ENCODE assay signal across 26 cellular contexts in genomic region chr11:131945695-131946094, GRCh38.
"Had no signal": no experiment of that assay in that cellular context is flagged by ENCODE, and none has a peak within 500 bp of the region (broad histone marks: within the 10 kb centered on the region; RNA-seq: fewer than 3 reads in every experiment).

No MANE protein-coding gene starts in this region.

- H3K27me3 ChIP-seq: neutrophil, pancreas, right lobe of liver, sigmoid colon, thyroid gland, tibial nerve, upper lobe of left lung had no signal

- H3K4me1 ChIP-seq: pancreas, prostate gland, right lobe of liver, sigmoid colon, stomach, upper lobe of left lung had no signal

- ATAC-seq: naive thymus-derived CD8-positive, alpha-beta T cell; natural killer cell treated with Interleukin-12 subunit alpha and Interleukin-12 subunit beta and Interleukin-15 and Interleukin-18, amount 100 ng/mL, for 72 hours; pancreas; right lobe of liver; stimulated activated effector memory CD8-positive, alpha-beta T cell treated with anti-CD3 and anti-CD28 coated beads, Interleukin-12 subunit alpha, Interleukin-12 subunit beta, amount 100 ng/mL, for 72 hours; stimulated activated naive B cell treated with anti-CD40 and anti-IgM and Interleukin-4, amounts not matched to agents 10 μg/mL and 1 μg/mL and 100 μg/mL, for 72 hours had no signal

- H3K9me3 ChIP-seq: neutrophil, pancreas, prostate gland, right lobe of liver, sigmoid colon, stomach, thoracic aorta, thyroid gland, tibial nerve, upper lobe of left lung had no signal

- H3K4me3 Mint-ChIP-seq: naive B cell; naive thymus-derived CD8-positive, alpha-beta T cell; natural killer cell treated with Interleukin-12 subunit alpha and Interleukin-12 subunit beta and Interleukin-15 and Interleukin-18, amount 100 ng/mL, for 72 hours; neural crest cell; stimulated activated effector memory CD8-positive, alpha-beta T cell treated with anti-CD3 and anti-CD28 coated beads, Interleukin-12 subunit alpha, Interleukin-12 subunit beta, amount 100 ng/mL, for 72 hours; stimulated activated naive B cell treated with anti-CD40 and anti-IgM and Interleukin-4, amounts not matched to agents 10 μg/mL and 1 μg/mL and 100 μg/mL, for 72 hours; stimulated activated naive CD8-positive, alpha-beta T cell treated with anti-CD3 and anti-CD28 coated beads, Interleukin-15, Interleukin-2, amounts not matched to agents 100 ng/mL and 50 ng/mL, for 24 hours had no signal

- H3K27me3 Mint-ChIP-seq: naive B cell; naive thymus-derived CD8-positive, alpha-beta T cell; stimulated activated naive B cell treated with anti-CD40 and anti-IgM and Interleukin-4, amounts not matched to agents 10 μg/mL and 1 μg/mL and 100 μg/mL, for 72 hours; stimulated activated naive CD8-positive, alpha-beta T cell treated with anti-CD3 and anti-CD28 coated beads, Interleukin-15, Interleukin-2, amounts not matched to agents 100 ng/mL and 50 ng/mL, for 24 hours had no signal

- H3K36me3 Mint-ChIP-seq: naive B cell; natural killer cell treated with Interleukin-12 subunit alpha and Interleukin-12 subunit beta and Interleukin-15 and Interleukin-18, amount 100 ng/mL, for 72 hours; stimulated activated effector memory CD8-positive, alpha-beta T cell treated with anti-CD3 and anti-CD28 coated beads, Interleukin-12 subunit alpha, Interleukin-12 subunit beta, amount 100 ng/mL, for 72 hours; stimulated activated naive B cell treated with anti-CD40 and anti-IgM and Interleukin-4, amounts not matched to agents 10 μg/mL and 1 μg/mL and 100 μg/mL, for 72 hours had no signal

- H3K4me1 Mint-ChIP-seq: naive B cell; naive thymus-derived CD8-positive, alpha-beta T cell; neural crest cell; stimulated activated effector memory CD8-positive, alpha-beta T cell treated with anti-CD3 and anti-CD28 coated beads, Interleukin-12 subunit alpha, Interleukin-12 subunit beta, amount 100 ng/mL, for 72 hours; stimulated activated naive B cell treated with anti-CD40 and anti-IgM and Interleukin-4, amounts not matched to agents 10 μg/mL and 1 μg/mL and 100 μg/mL, for 72 hours had no signal

- H3K4me3 ChIP-seq: pancreas, prostate gland, right lobe of liver, sigmoid colon, stomach, thoracic aorta, thyroid gland, tibial nerve, upper lobe of left lung had no signal

- H3K27ac ChIP-seq: neutrophil, pancreas, prostate gland, right lobe of liver, sigmoid colon, stomach, thoracic aorta, thyroid gland, tibial nerve, upper lobe of left lung had no signal

- H3K9me3 Mint-ChIP-seq: neural crest cell; stimulated activated naive CD8-positive, alpha-beta T cell treated with anti-CD3 and anti-CD28 coated beads, Interleukin-15, Interleukin-2, amounts not matched to agents 100 ng/mL and 50 ng/mL, for 24 hours had no signal

- H3K27ac Mint-ChIP-seq: naive B cell; naive thymus-derived CD8-positive, alpha-beta T cell; natural killer cell treated with Interleukin-12 subunit alpha and Interleukin-12 subunit beta and Interleukin-15 and Interleukin-18, amount 100 ng/mL, for 72 hours; stimulated activated effector memory CD8-positive, alpha-beta T cell treated with anti-CD3 and anti-CD28 coated beads, Interleukin-12 subunit alpha, Interleukin-12 subunit beta, amount 100 ng/mL, for 72 hours; stimulated activated naive B cell treated with anti-CD40 and anti-IgM and Interleukin-4, amounts not matched to agents 10 μg/mL and 1 μg/mL and 100 μg/mL, for 72 hours; stimulated activated naive CD8-positive, alpha-beta T cell treated with anti-CD3 and anti-CD28 coated beads, Interleukin-15, Interleukin-2, amounts not matched to agents 100 ng/mL and 50 ng/mL, for 24 hours had no signal

- DNase-seq: naive B cell; naive thymus-derived CD8-positive, alpha-beta T cell; nucleus accumbens; pancreas; right cardiac atrium; right lobe of liver; sigmoid colon; small intestine; stimulated activated CD4-positive, alpha-beta T cell treated with anti-CD3 and anti-CD28 coated beads, Interleukin-15, amount 100 ng/mL, for 24 hours; stimulated activated CD4-positive, alpha-beta T cell treated with anti-CD3 and anti-CD28 coated beads, Interleukin-2, amount 100 ng/mL, for 24 hours; stimulated activated CD4-positive, alpha-beta T cell treated with anti-CD3 and anti-CD28 coated beads, Interleukin-2, amount 100 ng/mL, for 48 hours; stimulated activated CD4-positive, alpha-beta T cell treated with anti-CD3 and anti-CD28 coated beads, Interleukin-4, amount 100 ng/mL, for 24 hours; stimulated activated naive B cell treated with anti-CD40 and anti-IgM and Interleukin-4, amounts not matched to agents 10 μg/mL and 1 μg/mL and 100 μg/mL, for 72 hours; stimulated activated naive CD4-positive, alpha-beta T cell treated with Interleukin-2 at 50 U/mL for 16 hours; stomach; trophoblast cell; upper lobe of left lung had no signal

- H3K36me3 ChIP-seq: neutrophil, pancreas, prostate gland, right lobe of liver, sigmoid colon, stomach, thoracic aorta, thyroid gland, tibial nerve, upper lobe of left lung had no signal
